Comparison of ENCODE assay signal across 15 cellular contexts in genomic region chr4:118950224-118950623, GRCh38.
"Had no signal": no experiment of that assay in that cellular context is flagged by ENCODE, and none has a peak within 500 bp of the region (broad histone marks: within the 10 kb centered on the region; RNA-seq: fewer than 3 reads in every experiment).

No MANE protein-coding gene starts in this region.

- H3K4me2 ChIP-seq: neural progenitor cell had no signal

- H3K27ac ChIP-seq: neural progenitor cell, ovary, testis, VCaP had no signal

- H3K27ac Mint-ChIP-seq: activated CD4-positive, alpha-beta T cell treated with anti-CD3 and anti-CD28 coated beads for 36 hours; activated CD8-positive, alpha-beta T cell treated with anti-CD3 and anti-CD28 coated beads, Interleukin-2, amount 10 ng/mL, durations not matched to agents 7 days and 5 days; activated T-helper 1 cell treated with anti-CD3 and anti-CD28 coated beads, Interleukin-12 subunit alpha, Interleukin-12 subunit beta, Interleukin-2, Interleukin-4 antibody, amounts not matched to agents 30 ng/mL and 10 ng/mL and 1 ng/mL, durations not matched to agents 14 hours and 24 hours and 36 hours; neural progenitor cell; stimulated activated naive CD8-positive, alpha-beta T cell treated with anti-CD3 and anti-CD28 coated beads, Interleukin-15, amount 100 ng/mL, for 72 hours had no signal

- H3K9me3 ChIP-seq: ovary, testis had no signal

- ATAC-seq: activated CD4-positive, alpha-beta T cell treated with anti-CD3 and anti-CD28 coated beads for 36 hours; activated CD8-positive, alpha-beta T cell treated with anti-CD3 and anti-CD28 coated beads, Interleukin-2, amount 10 ng/mL, durations not matched to agents 7 days and 5 days; stimulated activated naive CD8-positive, alpha-beta T cell treated with anti-CD3 and anti-CD28 coated beads, Interleukin-15, amount 100 ng/mL, for 72 hours had no signal

- FAIRE-seq: keratinocyte, urothelium cell line had no signal

- H3K4me1 ChIP-seq: neural progenitor cell had no signal

- H3K36me3 ChIP-seq: neural progenitor cell, ovary had no signal

- H3K27me3 ChIP-seq: neural progenitor cell, ovary, testis had no signal

- H3K4me3 ChIP-seq: neural progenitor cell, ovary, testis had no signal

- H3K36me3 Mint-ChIP-seq: neural progenitor cell had no signal

- DNase-seq: activated CD4-positive, alpha-beta T cell treated with anti-CD3 and anti-CD28 coated beads for 36 hours; activated CD8-positive, alpha-beta T cell treated with anti-CD3 and anti-CD28 coated beads, Interleukin-2, amount 10 ng/mL, durations not matched to agents 7 days and 5 days; activated naive CD4-positive, alpha-beta T cell; aorta; foreskin melanocyte; ovary; stimulated activated CD4-positive, alpha-beta T cell treated with anti-CD3 and anti-CD28 coated beads, Interleukin-15, amount 100 ng/mL, for 24 hours; stimulated activated CD4-positive, alpha-beta T cell treated with anti-CD3 and anti-CD28 coated beads, Interleukin-4, amount 100 ng/mL, for 24 hours; stimulated activated naive CD8-positive, alpha-beta T cell treated with anti-CD3 and anti-CD28 coated beads, Interleukin-15, amount 100 ng/mL, for 72 hours; testis had no signal

- H3K4me1 Mint-ChIP-seq: activated CD4-positive, alpha-beta T cell treated with anti-CD3 and anti-CD28 coated beads for 36 hours; neural progenitor cell; stimulated activated naive CD8-positive, alpha-beta T cell treated with anti-CD3 and anti-CD28 coated beads, Interleukin-15, amount 100 ng/mL, for 72 hours had no signal

- H3K27me3 Mint-ChIP-seq: activated CD4-positive, alpha-beta T cell treated with anti-CD3 and anti-CD28 coated beads for 36 hours had no signal

- H3K9ac ChIP-seq: neural progenitor cell had no signal

- H2AFZ ChIP-seq: neural progenitor cell had no signal

- H3K9me3 Mint-ChIP-seq: activated T-helper 1 cell treated with anti-CD3 and anti-CD28 coated beads, Interleukin-12 subunit alpha, Interleukin-12 subunit beta, Interleukin-2, Interleukin-4 antibody, amounts not matched to agents 30 ng/mL and 10 ng/mL and 1 ng/mL, durations not matched to agents 14 hours and 24 hours and 36 hours; neural progenitor cell; stimulated activated naive CD8-positive, alpha-beta T cell treated with anti-CD3 and anti-CD28 coated beads, Interleukin-15, amount 100 ng/mL, for 72 hours had no signal

- H3K4me3 Mint-ChIP-seq: activated CD4-positive, alpha-beta T cell treated with anti-CD3 and anti-CD28 coated beads for 36 hours; activated CD8-positive, alpha-beta T cell treated with anti-CD3 and anti-CD28 coated beads, Interleukin-2, amount 10 ng/mL, durations not matched to agents 7 days and 5 days; activated T-helper 1 cell treated with anti-CD3 and anti-CD28 coated beads, Interleukin-12 subunit alpha, Interleukin-12 subunit beta, Interleukin-2, Interleukin-4 antibody, amounts not matched to agents 30 ng/mL and 10 ng/mL and 1 ng/mL, durations not matched to agents 14 hours and 24 hours and 36 hours; neural progenitor cell; stimulated activated naive CD8-positive, alpha-beta T cell treated with anti-CD3 and anti-CD28 coated beads, Interleukin-15, amount 100 ng/mL, for 72 hours had no signal
